In the genomic region with DNA sequence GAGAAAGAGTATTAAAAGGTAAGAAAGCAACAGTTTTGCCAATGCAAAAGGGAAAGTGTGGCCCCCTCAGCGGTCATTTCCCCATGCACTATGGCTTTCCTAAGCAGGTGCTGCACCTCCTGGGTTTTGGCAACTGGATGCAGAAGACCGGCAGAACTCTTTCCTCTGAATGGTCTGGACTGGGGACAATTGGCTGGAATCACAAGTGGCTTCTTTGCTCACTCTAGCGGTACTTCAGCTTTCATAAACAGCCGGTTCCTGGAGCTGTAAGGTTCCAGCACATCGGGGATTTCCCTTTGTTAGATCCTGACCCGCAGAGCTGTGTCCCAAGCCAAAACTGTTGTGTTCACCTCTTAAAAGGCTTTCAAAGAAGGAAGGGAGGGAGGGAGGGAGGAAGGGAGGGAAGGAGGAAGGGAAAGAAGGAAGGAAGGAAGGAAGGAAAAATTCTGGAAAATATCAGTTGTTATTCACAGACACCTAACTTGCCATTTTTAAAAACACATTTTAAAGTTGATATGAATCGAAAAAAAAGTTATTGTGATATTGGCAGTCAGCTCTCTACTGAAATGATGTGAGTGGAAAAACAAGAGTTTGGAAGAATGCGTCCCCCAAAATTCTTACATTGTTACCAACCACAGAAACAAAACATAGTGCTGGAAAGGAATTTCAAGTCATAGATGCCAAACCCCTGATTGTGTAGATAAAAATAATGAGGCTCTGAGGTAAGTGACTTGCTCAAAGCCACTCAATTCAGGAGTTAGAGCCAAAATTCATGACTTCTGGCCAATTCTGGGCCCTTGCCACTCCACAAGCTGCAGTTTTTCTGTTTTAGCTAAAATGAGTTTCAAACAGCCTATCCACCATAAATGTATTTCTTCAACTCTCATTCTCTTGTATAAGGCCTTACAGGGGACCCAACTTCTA, we compare ENCODE assay signal across 9 cellular contexts.
DNase-seq lines count a peak whose midpoint lies in the region; ATAC-seq and TF ChIP-seq lines count a peak whose summit lies in the region.
"Had no signal": no experiment of that assay in that cellular context is flagged by ENCODE, and none has a peak within 500 bp of the region (broad histone marks: within the 10 kb centered on the region; RNA-seq: fewer than 3 reads in every experiment).

No MANE protein-coding gene starts in this region.

- no peaks in the 10 kb centered on the region for H3K4me1 Mint-ChIP-seq in natural killer cell treated with Interleukin-12 subunit alpha and Interleukin-12 subunit beta and Interleukin-15 and Interleukin-18, amount 100 ng/mL, for 72 hours (ENCODE audit: low read depth in 2 of 2)

- POLR2A ChIA-PET in HEK293 (lab: Yijun Ruan, JAX), result no interaction called here

- peak; percentile 71 for DNase-seq in amniotic epithelial cell (ENCODE audit: low read depth)
- DNase-seq in right cardiac atrium, result peak in 2 of 3 donors; percentile 16 to 50
- no peak for DNase-seq in smooth muscle cell (lab: John Stamatoyannopoulos, UW; ENCODE audit: unreplicated experiment)
- no peak for DNase-seq in SKM-1 (lab: John Stamatoyannopoulos, UW; ENCODE audit: unreplicated experiment)
- DNase-seq in GM20000 (ENCODE audit: low spot score), result no peak
- DNase-seq in NCI-H1694 treated with DMSO at 0.1 percent for 48 hours (lab: John Stamatoyannopoulos, UW), result no peak
- DNase-seq in natural killer cell treated with Interleukin-12 subunit alpha and Interleukin-12 subunit beta and Interleukin-15 and Interleukin-18, amount 100 ng/mL, for 72 hours (ENCODE audit: low spot score), result no peak

- no peak overlapping the region for H3K4me3 Mint-ChIP-seq in natural killer cell treated with Interleukin-12 subunit alpha and Interleukin-12 subunit beta and Interleukin-15 and Interleukin-18, amount 100 ng/mL, for 72 hours
- H3K4me3 Mint-ChIP-seq: dendritic cell treated with granulocyte-macrophage colony-stimulating factor and Interleukin-4, amounts not matched to agents 40 ng/mL and 50 ng/mL, for 4 days had no signal

- intact Hi-C loops in right cardiac atrium (cut with DNase I), result loop anchor here in 1 of 4 donors (5.0 kb wide), 1 partner anchor 379 kb away; no protein-coding TSS in a partner anchor

- H3K27ac ChIP-seq in HEK293 (ENCODE audit: extremely low read depth, low read depth, low read length) (peak overlapping the region; percentile 75), right cardiac atrium (ENCODE audit: low read length) (peak overlapping the region; percentile 30), smooth muscle cell (ENCODE audit: low read depth) (peak overlapping the region; percentile 92)

- peaks cover 9% of the 10 kb centered on the region for H3K79me2 ChIP-seq in smooth muscle cell (ENCODE audit: low read depth)

- H3F3A ChIP-seq in smooth muscle cell (ENCODE audit: low read depth), result peaks cover 26% of the 10 kb centered on the region

- H3K4me2 ChIP-seq in smooth muscle cell, result peak overlapping the region; percentile 89

- peaks cover 26 to 44% of the 10 kb centered on the region in 2 donors for H3K27me3 Mint-ChIP-seq in natural killer cell treated with Interleukin-12 subunit alpha and Interleukin-12 subunit beta and Interleukin-15 and Interleukin-18, amount 100 ng/mL, for 72 hours

- CTCF ChIA-PET in HEK293 (lab: Yijun Ruan, JAX), result interaction anchor here (0.6 to 2.7 kb wide), 17 partner anchors 9 to 484 kb away, joined by 3 to 21 read pairs (median 6); no protein-coding TSS in a partner anchor

- H3K9me3 ChIP-seq in HEK293 (ENCODE audit: control insufficient read depth, insufficient read depth, low read depth, low read length) (no peaks in the 10 kb centered on the region; the same call in 1 of the 2 replicates), right cardiac atrium (ENCODE audit: control insufficient read depth, low read length) (peaks cover 2% of the 10 kb centered on the region), smooth muscle cell (replicated peaks; ENCODE audit: low read depth) (no peaks in the 10 kb centered on the region)

- no peak overlapping the region for H3K27ac Mint-ChIP-seq in natural killer cell treated with Interleukin-12 subunit alpha and Interleukin-12 subunit beta and Interleukin-15 and Interleukin-18, amount 100 ng/mL, for 72 hours
- H3K27ac Mint-ChIP-seq: dendritic cell treated with granulocyte-macrophage colony-stimulating factor and Interleukin-4, amounts not matched to agents 40 ng/mL and 50 ng/mL, for 4 days had no signal

- ATAC-seq in right cardiac atrium, result peak; percentile 83 to 87
- ATAC-seq in natural killer cell treated with Interleukin-12 subunit alpha and Interleukin-12 subunit beta and Interleukin-15 and Interleukin-18, amount 100 ng/mL, for 72 hours, result no peak

- H3K4me3 ChIP-seq in HEK293 (ENCODE audit: low read depth, low read length) (0 out of 2 replicates have a peak overlapping the region, but pooled peaks have one; percentile 5), right cardiac atrium (ENCODE audit: low read length) (peak overlapping the region; percentile 34), smooth muscle cell (peak overlapping the region; percentile 45)

- H3K4me1 ChIP-seq in HEK293 (ENCODE audit: control insufficient read depth, insufficient read depth, low read length) (peaks cover 20% of the 10 kb centered on the region), right cardiac atrium (ENCODE audit: control insufficient read depth, insufficient read depth, low read length) (peaks cover 2% of the 10 kb centered on the region), smooth muscle cell (ENCODE audit: low read depth) (peaks cover 31% of the 10 kb centered on the region)

- no peaks in the 10 kb centered on the region for H4K20me1 ChIP-seq in smooth muscle cell (ENCODE audit: low read depth)

- no peaks in the 10 kb centered on the region for H3K9me3 Mint-ChIP-seq in natural killer cell treated with Interleukin-12 subunit alpha and Interleukin-12 subunit beta and Interleukin-15 and Interleukin-18, amount 100 ng/mL, for 72 hours

- no peaks in the 10 kb centered on the region for H3K36me3 Mint-ChIP-seq in natural killer cell treated with Interleukin-12 subunit alpha and Interleukin-12 subunit beta and Interleukin-15 and Interleukin-18, amount 100 ng/mL, for 72 hours

- H3K27me3 ChIP-seq in right cardiac atrium (ENCODE audit: control insufficient read depth, insufficient read depth) (no peaks in the 10 kb centered on the region), smooth muscle cell (ENCODE audit: low read depth) (no peaks in the 10 kb centered on the region)

- no peak overlapping the region for H2AFZ ChIP-seq in smooth muscle cell (ENCODE audit: low read depth)

- peak overlapping the region; percentile 72 for H3K9ac ChIP-seq in smooth muscle cell (ENCODE audit: low read depth)

- TF ChIP-seq CTCF in HEK293 (tag by site-specific recombination; IDR thresholded peaks at IDR 0.05) (peak; percentile 30; the same call in 1 of the 2 replicates), smooth muscle cell (IDR thresholded peaks at IDR 0.05; ENCODE audit: borderline replicate concordance, insufficient read depth, poor library complexity, severe bottlenecking) (no peak), GM20000 (IDR thresholded peaks at IDR 0.05; ENCODE audit: extremely low read depth, missing control alignments) (no peak)

- H3K36me3 ChIP-seq in HEK293 (ENCODE audit: control insufficient read depth in 2 of 2, insufficient read depth in 1 of 2, low read length in 2 of 2) (no peaks in the 10 kb centered on the region), smooth muscle cell (ENCODE audit: low read depth) (peaks cover 2% of the 10 kb centered on the region)

- WGBS in right cardiac atrium, result 19% methylated on average over 8 of the region's 8 CpGs
- WGBS in smooth muscle cell (ENCODE audit: low lambda C conversion rate), result 27% methylated on average over 8 of the region's 8 CpGs

TF ChIP-seq in HEK293, 187 proteins besides CTCF, POLR2A, EP300 and RAD21 (continues in another document):
- TF ChIP-seq, protein P1, sequence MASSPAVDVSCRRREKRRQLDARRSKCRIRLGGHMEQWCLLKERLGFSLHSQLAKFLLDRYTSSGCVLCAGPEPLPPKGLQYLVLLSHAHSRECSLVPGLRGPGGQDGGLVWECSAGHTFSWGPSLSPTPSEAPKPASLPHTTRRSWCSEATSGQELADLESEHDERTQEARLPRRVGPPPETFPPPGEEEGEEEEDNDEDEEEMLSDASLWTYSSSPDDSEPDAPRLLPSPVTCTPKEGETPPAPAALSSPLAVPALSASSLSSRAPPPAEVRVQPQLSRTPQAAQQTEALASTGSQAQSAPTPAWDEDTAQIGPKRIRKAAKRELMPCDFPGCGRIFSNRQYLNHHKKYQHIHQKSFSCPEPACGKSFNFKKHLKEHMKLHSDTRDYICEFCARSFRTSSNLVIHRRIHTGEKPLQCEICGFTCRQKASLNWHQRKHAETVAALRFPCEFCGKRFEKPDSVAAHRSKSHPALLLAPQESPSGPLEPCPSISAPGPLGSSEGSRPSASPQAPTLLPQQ (tag by site-specific recombination; IDR thresholded peaks at IDR 0.05), result 0 out of 2 replicates have a peak, but pooled peaks have one; percentile 7
- TF ChIP-seq GLI2 (tag by site-specific recombination; IDR thresholded peaks at IDR 0.05; ENCODE audit: borderline replicate concordance, low read depth), result no peak
- TF ChIP-seq, protein P2, sequence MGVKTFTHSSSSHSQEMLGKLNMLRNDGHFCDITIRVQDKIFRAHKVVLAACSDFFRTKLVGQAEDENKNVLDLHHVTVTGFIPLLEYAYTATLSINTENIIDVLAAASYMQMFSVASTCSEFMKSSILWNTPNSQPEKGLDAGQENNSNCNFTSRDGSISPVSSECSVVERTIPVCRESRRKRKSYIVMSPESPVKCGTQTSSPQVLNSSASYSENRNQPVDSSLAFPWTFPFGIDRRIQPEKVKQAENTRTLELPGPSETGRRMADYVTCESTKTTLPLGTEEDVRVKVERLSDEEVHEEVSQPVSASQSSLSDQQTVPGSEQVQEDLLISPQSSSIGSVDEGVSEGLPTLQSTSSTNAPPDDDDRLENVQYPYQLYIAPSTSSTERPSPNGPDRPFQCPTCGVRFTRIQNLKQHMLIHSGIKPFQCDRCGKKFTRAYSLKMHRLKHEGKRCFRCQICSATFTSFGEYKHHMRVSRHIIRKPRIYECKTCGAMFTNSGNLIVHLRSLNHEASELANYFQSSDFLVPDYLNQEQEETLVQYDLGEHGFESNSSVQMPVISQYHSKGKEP (tag by site-specific recombination; IDR thresholded peaks at IDR 0.05), result 0 out of 2 replicates have a peak, but pooled peaks have one; percentile 26
- TF ChIP-seq ZNF169 (tag by site-specific recombination; IDR thresholded peaks at IDR 0.05), result no peak
- TF ChIP-seq ZNF138 (tag by site-specific recombination; IDR thresholded peaks at IDR 0.05; ENCODE audit: borderline replicate concordance), result no peak
- TF ChIP-seq ZNF544 (tag by site-specific recombination; IDR thresholded peaks at IDR 0.05), result no peak
- TF ChIP-seq ZNF600 (tag by site-specific recombination; IDR thresholded peaks at IDR 0.05), result peak; percentile 99
- no peak for TF ChIP-seq KLF7 (tag by site-specific recombination; IDR thresholded peaks at IDR 0.05; ENCODE audit: borderline replicate concordance)
- no peak for TF ChIP-seq ZNF155 (tag by site-specific recombination; IDR thresholded peaks at IDR 0.05)

Comparison
In these comparisons a context has a peak if more than half of its experiments do, and no peak if none do; other contexts are left out.
1. H3K27ac ChIP-seq: peak in every context shown above with its lines; median percentile 92 in smooth muscle cell; 75 in HEK293; 30 in right cardiac atrium.
2. DNase-seq: peak in amniotic epithelial cell (single experiment) and right cardiac atrium (2 of 3); none in smooth muscle cell (single experiment), SKM-1 (single experiment), GM20000 (single experiment), NCI-H1694 treated with DMSO at 0.1 percent for 48 hours (single experiment) and natural killer cell treated with Interleukin-12 subunit alpha and Interleukin-12 subunit beta and Interleukin-15 and Interleukin-18, amount 100 ng/mL, for 72 hours (single experiment).
3. ATAC-seq: peak in right cardiac atrium (2 of 2); none in natural killer cell treated with Interleukin-12 subunit alpha and Interleukin-12 subunit beta and Interleukin-15 and Interleukin-18, amount 100 ng/mL, for 72 hours (0 of 2).
4. Peak in every context shown above with its lines, with median percentiles within 50 percentile points of each other: H3K4me3 ChIP-seq.